In genomic region chr9:8437878-8438277, GRCh38 we compare ENCODE assay signal across 14 cellular contexts.
"Had no signal": no experiment of that assay in that cellular context is flagged by ENCODE, and none has a peak within 500 bp of the region (broad histone marks: within the 10 kb centered on the region; RNA-seq: fewer than 3 reads in every experiment).

No MANE protein-coding gene starts in this region.

- DNase-seq: activated CD4-positive, alpha-beta T cell treated with anti-CD3 and anti-CD28 coated beads, Interleukin-2, amount 50 U/mL, for 1 hour; activated naive CD4-positive, alpha-beta T cell treated with anti-CD3 and anti-CD28 coated beads for 36 hours; activated T-cell treated with anti-CD3 and anti-CD28 coated beads for 4 hours; body of pancreas; effector memory CD8-positive, alpha-beta T cell; foreskin keratinocyte; left lung; retina; small intestine; T-helper 2 cell had no signal

- H3K27me3 ChIP-seq: body of pancreas, foreskin keratinocyte, left lung, tibial nerve had no signal

- H3K36me3 ChIP-seq: left lung, tibial nerve had no signal

- H3K27me3 Mint-ChIP-seq: effector memory CD8-positive, alpha-beta T cell had no signal

- FAIRE-seq: small intestine, TTC549 had no signal

- H3K4me1 Mint-ChIP-seq: nephron had no signal

- ATAC-seq: activated T-helper 17 cell treated with anti-CD3 and anti-CD28 coated beads, Interleukin-2, amount 50 U/mL, for 72 hours; body of pancreas; effector memory CD8-positive, alpha-beta T cell; foreskin keratinocyte; left lung had no signal

- H3K27ac Mint-ChIP-seq: activated naive CD4-positive, alpha-beta T cell treated with anti-CD3 and anti-CD28 coated beads for 36 hours; effector memory CD8-positive, alpha-beta T cell had no signal

- H3K4me3 ChIP-seq: body of pancreas, left lung, tibial nerve had no signal

- H3K4me3 Mint-ChIP-seq: activated naive CD4-positive, alpha-beta T cell treated with anti-CD3 and anti-CD28 coated beads for 36 hours; activated T-helper 17 cell treated with anti-CD3 and anti-CD28 coated beads, Interleukin-2, amount 50 U/mL, for 72 hours; effector memory CD8-positive, alpha-beta T cell; nephron had no signal

- H3K27ac ChIP-seq: body of pancreas, foreskin keratinocyte, left lung, tibial nerve had no signal

- H3K9me3 ChIP-seq: body of pancreas, left lung, tibial nerve had no signal

- H3K4me1 ChIP-seq: body of pancreas, foreskin keratinocyte, left lung, tibial nerve had no signal

- H3K9me3 Mint-ChIP-seq: activated T-helper 17 cell treated with anti-CD3 and anti-CD28 coated beads, Interleukin-2, amount 50 U/mL, for 72 hours; nephron had no signal
